ENCODE assay signal across 12 cellular contexts in the genomic region with DNA sequence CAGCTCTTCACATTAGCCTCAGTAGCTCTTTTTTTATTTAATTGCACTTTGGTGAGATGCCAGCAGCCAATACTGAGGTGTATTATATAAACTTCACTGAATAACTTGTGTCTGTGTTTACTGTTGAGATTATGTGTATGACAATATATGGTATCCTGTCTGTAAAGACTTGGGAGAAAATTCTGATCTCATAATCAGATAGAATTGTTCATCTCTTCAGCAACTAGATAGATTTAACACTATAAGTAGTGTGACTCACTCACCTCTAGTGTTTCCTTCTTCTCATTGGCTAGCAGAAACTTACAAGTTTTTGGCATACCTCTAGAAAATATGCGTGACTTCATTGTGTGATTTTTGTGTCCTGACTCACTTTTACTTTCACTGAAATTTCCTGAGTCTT.
A peak's percentile ranks its signal among the peaks of the same experiment; 100 is the strongest.
DNase-seq lines count a peak whose midpoint lies in the region; ATAC-seq and TF ChIP-seq lines count a peak whose summit lies in the region.
"Had no signal": no experiment of that assay in that cellular context is flagged by ENCODE, and none has a peak within 500 bp of the region (broad histone marks: within the 10 kb centered on the region; RNA-seq: fewer than 3 reads in every experiment).

No MANE protein-coding gene starts in this region.

- H3K4me1 Mint-ChIP-seq in HFFc6 (ENCODE audit: low read depth) = peaks cover 51% of the 10 kb centered on the region
- H3K4me1 Mint-ChIP-seq in stimulated activated memory B cell treated with anti-CD40 and anti-IgM and Interleukin-4, amounts not matched to agents 10 μg/mL and 1 μg/mL and 100 μg/mL, for 72 hours = peaks cover 11% of the 10 kb centered on the region

- in situ Hi-C loops in astrocyte of the spinal cord (cut with HindIII; ENCODE audit: low sequenced_read_pairs) = no loop called here

- POLR2A ChIA-PET in AG04450 (lab: Yijun Ruan, JAX) = no interaction called here

- no peaks in the 10 kb centered on the region for H3K9me3 Mint-ChIP-seq in HFFc6
- H3K9me3 Mint-ChIP-seq in stimulated activated memory B cell treated with anti-CD40 and anti-IgM and Interleukin-4, amounts not matched to agents 10 μg/mL and 1 μg/mL and 100 μg/mL, for 72 hours = peaks cover 2% of the 10 kb centered on the region

- no peak for ATAC-seq in HG03565 (IDR thresholded peaks at IDR 0.05; ENCODE audit: unreplicated experiment)
- ATAC-seq in stimulated activated memory B cell treated with anti-CD40 and anti-IgM and Interleukin-4, amounts not matched to agents 10 μg/mL and 1 μg/mL and 100 μg/mL, for 72 hours = no peak

- no peak overlapping the region for H3K27ac ChIP-seq in AG04450 (ENCODE audit: low read depth, low read length)
- H3K27ac ChIP-seq: cardiac muscle cell had no signal

- CTCF ChIA-PET in AG04450 (lab: Charles Lee) = no interaction called here

- 0 out of 2 replicates have a peak overlapping the region, but pooled peaks have one; percentile 20 for H3K4me3 Mint-ChIP-seq in HFFc6
- no peak overlapping the region for H3K4me3 Mint-ChIP-seq in stimulated activated memory B cell treated with anti-CD40 and anti-IgM and Interleukin-4, amounts not matched to agents 10 μg/mL and 1 μg/mL and 100 μg/mL, for 72 hours

- no peaks in the 10 kb centered on the region for H3K27me3 ChIP-seq in AG04450 (ENCODE audit: control insufficient read depth, insufficient read depth, low read length)
- H3K27me3 ChIP-seq: cardiac muscle cell, stomach had no signal

- H3K9me3 ChIP-seq in AG04450 (ENCODE audit: control insufficient read depth, insufficient read depth, low read length) = peaks cover 2% of the 10 kb centered on the region; the same call in 1 of the 2 replicates
- H3K9me3 ChIP-seq: stomach had no signal

- DNase-seq in AG04450 (ENCODE audit: low read depth, low spot score) (peak; percentile 61), HFFc6 (peak; percentile 82), astrocyte of the spinal cord (ENCODE audit: low read depth, low spot score) (peak; percentile 86), kidney glomerular epithelial cell (lab: John Stamatoyannopoulos, UW) (peak; percentile 77), CD1c-positive myeloid dendritic cell (ENCODE audit: extremely low spot score) (no peak), GM19240 (ENCODE audit: insufficient read length, low spot score) (no peak)
- DNase-seq: hippocampal formation, NCI-H510A treated with DMSO at 0.1 percent for 48 hours, stomach had no signal

- no peaks in the 10 kb centered on the region for H3K36me3 Mint-ChIP-seq in HFFc6 (ENCODE audit: low read depth)
- H3K36me3 Mint-ChIP-seq in stimulated activated memory B cell treated with anti-CD40 and anti-IgM and Interleukin-4, amounts not matched to agents 10 μg/mL and 1 μg/mL and 100 μg/mL, for 72 hours = no peaks in the 10 kb centered on the region

- no peak for TF ChIP-seq CTCF in AG04450 (IDR thresholded peaks at IDR 0.05; ENCODE audit: low read depth, low read length)
- TF ChIP-seq CTCF in HFFc6 (IDR thresholded peaks at IDR 0.05) = no peak
- TF ChIP-seq CTCF in astrocyte of the spinal cord (IDR thresholded peaks at IDR 0.05; ENCODE audit: low read depth, low read length) = no peak

- peak overlapping the region; percentile 57 for H3K27ac Mint-ChIP-seq in HFFc6
- no peak overlapping the region for H3K27ac Mint-ChIP-seq in stimulated activated memory B cell treated with anti-CD40 and anti-IgM and Interleukin-4, amounts not matched to agents 10 μg/mL and 1 μg/mL and 100 μg/mL, for 72 hours

- H3K4me3 ChIP-seq in AG04450 (ENCODE audit: low read depth, low read length) = no peak overlapping the region
- no peak overlapping the region for H3K4me3 ChIP-seq in astrocyte of the spinal cord (ENCODE audit: low read depth, low read length)
- H3K4me3 ChIP-seq: cardiac muscle cell, stomach had no signal

- no peaks in the 10 kb centered on the region for H3K27me3 Mint-ChIP-seq in HFFc6 (ENCODE audit: insufficient read depth)
- no peaks in the 10 kb centered on the region for H3K27me3 Mint-ChIP-seq in stimulated activated memory B cell treated with anti-CD40 and anti-IgM and Interleukin-4, amounts not matched to agents 10 μg/mL and 1 μg/mL and 100 μg/mL, for 72 hours

Comparison
In these comparisons a context has a peak if more than half of its experiments do, and no peak if none do; other contexts are left out.
1. DNase-seq: peak in AG04450 (single experiment), HFFc6 (single experiment), astrocyte of the spinal cord (single experiment) and kidney glomerular epithelial cell (single experiment); none in CD1c-positive myeloid dendritic cell (single experiment) and GM19240 (single experiment).